Comparison of ENCODE assay signal across 19 cellular contexts in the genomic region with DNA sequence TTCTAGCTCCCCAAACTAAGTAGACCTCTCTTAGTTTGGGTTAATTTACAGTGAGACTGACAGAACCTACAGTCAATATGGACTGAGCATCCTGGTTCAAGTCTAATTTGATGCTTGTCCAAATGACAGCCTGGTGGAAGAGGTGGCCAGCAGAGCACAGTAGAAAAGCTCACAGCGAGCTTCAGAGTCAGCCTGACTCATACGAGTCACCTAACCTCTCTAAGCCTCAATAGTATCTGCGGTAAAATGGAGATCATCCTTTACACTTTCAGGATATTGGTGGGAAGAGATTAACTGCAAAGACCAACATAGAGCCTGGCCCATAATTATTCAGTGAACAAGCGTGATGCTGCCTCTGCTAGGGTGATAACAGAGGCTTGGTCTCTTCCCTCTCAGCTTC. TPM values are rescaled to one million over a fixed set of nuclear protein-coding genes. Genes with fewer than 3 reads are reported as not detected.
DNase-seq lines count a peak whose midpoint lies in the region; ATAC-seq and TF ChIP-seq lines count a peak whose summit lies in the region.
"Had no signal": no experiment of that assay in that cellular context is flagged by ENCODE, and none has a peak within 500 bp of the region (broad histone marks: within the 10 kb centered on the region; RNA-seq: fewer than 3 reads in every experiment).

No MANE protein-coding gene starts in this region.

- H3K27me3 Mint-ChIP-seq in stimulated activated naive CD8-positive, alpha-beta T cell treated with anti-CD3 and anti-CD28 coated beads, Interleukin-15, amount 100 ng/mL, for 72 hours = no peaks in the 10 kb centered on the region
- peaks cover 0 to 2% (median 0%) of the 10 kb centered on the region in 3 donors for H3K27me3 Mint-ChIP-seq in CD14-positive monocyte (ENCODE audit: low read depth in 3 of 3)
- H3K27me3 Mint-ChIP-seq: central memory CD8-positive, alpha-beta T cell had no signal

- H3K4me3 ChIP-seq in MG63 = no peak overlapping the region
- H3K4me3 ChIP-seq in choroid plexus epithelial cell (ENCODE audit: low read depth, low read length) = no peak overlapping the region
- no peak overlapping the region for H3K4me3 ChIP-seq in right cardiac atrium (ENCODE audit: low read length)
- H3K4me3 ChIP-seq: adrenal gland, HAP-1, sigmoid colon had no signal

- no peaks in the 10 kb centered on the region for H3K4me1 ChIP-seq in right cardiac atrium (ENCODE audit: control insufficient read depth, insufficient read depth, low read length)
- H3K4me1 ChIP-seq: HAP-1 had no signal

- intact Hi-C loops in CD14-positive monocyte (cut with micrococcal nuclease) (no loop called here), right cardiac atrium (cut with DNase I) (no loop called here), cardiac septum (cut with DNase I) (no loop called here)

- H3K27ac ChIP-seq in right cardiac atrium (ENCODE audit: low read length) = no peak overlapping the region
- H3K27ac ChIP-seq: adrenal gland, sigmoid colon had no signal

- no peak overlapping the region for H3K4me3 Mint-ChIP-seq in stimulated activated naive CD8-positive, alpha-beta T cell treated with anti-CD3 and anti-CD28 coated beads, Interleukin-15, amount 100 ng/mL, for 72 hours
- H3K4me3 Mint-ChIP-seq in CD14-positive monocyte = no peak overlapping the region
- H3K4me3 Mint-ChIP-seq: central memory CD8-positive, alpha-beta T cell had no signal

- H3K4me1 Mint-ChIP-seq in stimulated activated naive CD8-positive, alpha-beta T cell treated with anti-CD3 and anti-CD28 coated beads, Interleukin-15, amount 100 ng/mL, for 72 hours = peaks cover 99% of the 10 kb centered on the region
- peaks cover 42% of the 10 kb centered on the region for H3K4me1 Mint-ChIP-seq in CD14-positive monocyte

- H3K27me3 ChIP-seq in MG63 = no peaks in the 10 kb centered on the region
- H3K27me3 ChIP-seq in right cardiac atrium (ENCODE audit: control insufficient read depth, insufficient read depth) = no peaks in the 10 kb centered on the region
- H3K27me3 ChIP-seq: adrenal gland, sigmoid colon had no signal

- no peak for TF ChIP-seq CTCF in choroid plexus epithelial cell (conservative IDR thresholded peaks at IDR 0.05; ENCODE audit: low read depth, low read length)
- TF ChIP-seq CTCF in CD14-positive monocyte (IDR thresholded peaks at IDR 0.05) = no peak

- H3K9me3 Mint-ChIP-seq in activated naive CD4-positive, alpha-beta T cell treated with anti-CD3 and anti-CD28 coated beads, Interleukin-2, amount 50 U/mL, for 72 hours = no peaks in the 10 kb centered on the region
- no peaks in the 10 kb centered on the region for H3K9me3 Mint-ChIP-seq in stimulated activated naive CD8-positive, alpha-beta T cell treated with anti-CD3 and anti-CD28 coated beads, Interleukin-15, amount 100 ng/mL, for 72 hours
- no peaks in the 10 kb centered on the region for H3K9me3 Mint-ChIP-seq in CD14-positive monocyte
- H3K9me3 Mint-ChIP-seq: central memory CD8-positive, alpha-beta T cell had no signal

- H3K36me3 ChIP-seq in MG63 = no peaks in the 10 kb centered on the region
- H3K36me3 ChIP-seq: adrenal gland, HAP-1, sigmoid colon had no signal

- DNase-seq in activated naive CD4-positive, alpha-beta T cell treated with anti-CD3 and anti-CD28 coated beads, Interleukin-2, amount 50 U/mL, for 72 hours (ENCODE audit: low spot score in 2 of 2) = no peak
- no peak for DNase-seq in activated naive CD4-positive, alpha-beta T cell (lab: John Stamatoyannopoulos, UW)
- DNase-seq in MG63 (peak; percentile 21), choroid plexus epithelial cell (ENCODE audit: low read depth) (peak; percentile 27), CD14-positive monocyte (ENCODE audit: low spot score) (no peak), right cardiac atrium (no peak), cardiac septum (ENCODE audit: low spot score) (no peak)
- DNase-seq in stimulated activated naive CD8-positive, alpha-beta T cell treated with anti-CD3 and anti-CD28 coated beads, Interleukin-15, amount 100 ng/mL, for 72 hours = no peak
- DNase-seq: adrenal gland; AML-193; DMS 273 treated with DMSO at 0.1 percent for 48 hours; hippocampal formation; NCI-H2081; NCI-H524; sigmoid colon; stimulated activated CD4-positive, alpha-beta T cell treated with anti-CD3 and anti-CD28 coated beads, Interleukin-4, amount 100 ng/mL, for 4 hours; trophoblast cell had no signal

- 83% methylated on average over 4 of the region's 4 CpGs for WGBS in right cardiac atrium

- H3K9me3 ChIP-seq in MG63 (no peaks in the 10 kb centered on the region), right cardiac atrium (ENCODE audit: control insufficient read depth, low read length) (no peaks in the 10 kb centered on the region)
- H3K9me3 ChIP-seq: adrenal gland, HAP-1, sigmoid colon had no signal

- H3K36me3 Mint-ChIP-seq in activated naive CD4-positive, alpha-beta T cell treated with anti-CD3 and anti-CD28 coated beads, Interleukin-2, amount 50 U/mL, for 72 hours = peaks cover 16 to 29% of the 10 kb centered on the region in 2 donors
- peaks cover 18 to 26% of the 10 kb centered on the region in 2 donors for H3K36me3 Mint-ChIP-seq in CD14-positive monocyte

- ATAC-seq in activated naive CD4-positive, alpha-beta T cell treated with anti-CD3 and anti-CD28 coated beads, Interleukin-2, amount 50 U/mL, for 72 hours = peak; percentile 69 to 82
- ATAC-seq in stimulated activated naive CD8-positive, alpha-beta T cell treated with anti-CD3 and anti-CD28 coated beads, Interleukin-15, amount 100 ng/mL, for 72 hours = peak; percentile 55
- ATAC-seq in right cardiac atrium = no peak

- H3K27ac Mint-ChIP-seq in activated naive CD4-positive, alpha-beta T cell treated with anti-CD3 and anti-CD28 coated beads, Interleukin-2, amount 50 U/mL, for 72 hours = peak overlapping the region in 1 of 2 donors; percentile 71
- peak overlapping the region in 1 of 2 donors; percentile 83 for H3K27ac Mint-ChIP-seq in stimulated activated naive CD8-positive, alpha-beta T cell treated with anti-CD3 and anti-CD28 coated beads, Interleukin-15, amount 100 ng/mL, for 72 hours
- peak overlapping the region in 2 of 7 donors; percentile 24 to 36 for H3K27ac Mint-ChIP-seq in CD14-positive monocyte

RNA-seq across cellular contexts. Expression of a gene that starts 54.5 kb away (rescaled TPM):
- total RNA-seq in activated naive CD4-positive, alpha-beta T cell treated with anti-CD3 and anti-CD28 coated beads, Interleukin-2, amount 50 U/mL, for 72 hours = 100 to 1,000 TPM; 173 to 197 TPM
- 3.4 and 10.1 TPM in 2 replicates for total RNA-seq in MG63 (2014; rRNA removed; shearing (Covaris generic); ENCODE audit: low replicate concordance)
- polyA plus RNA-seq in CD14-positive monocyte (10 to 100 TPM in 1 of 2 donors, 1 to 10 TPM in 1; 9.5 to 16.5 TPM), right cardiac atrium (0.86 TPM)
- total RNA-seq in right cardiac atrium (1 to 10 TPM; 3.6 to 6.9 (median 5.1) TPM), cardiac septum (2.6 TPM)

Comparison
In these comparisons a context has a peak if more than half of its experiments do, and no peak if none do; other contexts are left out.
1. ATAC-seq: peak in activated naive CD4-positive, alpha-beta T cell treated with anti-CD3 and anti-CD28 coated beads, Interleukin-2, amount 50 U/mL, for 72 hours (2 of 2) and stimulated activated naive CD8-positive, alpha-beta T cell treated with anti-CD3 and anti-CD28 coated beads, Interleukin-15, amount 100 ng/mL, for 72 hours (single experiment); none in right cardiac atrium (0 of 2).
2. DNase-seq: peak in MG63 (single experiment) and choroid plexus epithelial cell (single experiment); none in activated naive CD4-positive, alpha-beta T cell treated with anti-CD3 and anti-CD28 coated beads, Interleukin-2, amount 50 U/mL, for 72 hours (0 of 2), activated naive CD4-positive, alpha-beta T cell (0 of 4), stimulated activated naive CD8-positive, alpha-beta T cell treated with anti-CD3 and anti-CD28 coated beads, Interleukin-15, amount 100 ng/mL, for 72 hours (0 of 2), CD14-positive monocyte (single experiment), right cardiac atrium (0 of 3) and cardiac septum (single experiment).
3. RNA of a gene that starts 54.5 kb away (total RNA-seq): 173 to 197 TPM in activated naive CD4-positive, alpha-beta T cell treated with anti-CD3 and anti-CD28 coated beads, Interleukin-2, amount 50 U/mL, for 72 hours; 3.4 to 10.1 TPM in MG63, 3.6 to 6.9 TPM in right cardiac atrium and 2.6 TPM in cardiac septum (single experiment); every median in the first group is over 10 times any median in the second.